Comparison of ENCODE assay signal across 8 cellular contexts in genomic region chr2:65436169-65436824, GRCh38. TPM values are rescaled to one million over a fixed set of nuclear protein-coding genes. Genes with fewer than 3 reads are reported as not detected.
DNase-seq lines count a peak whose midpoint lies in the region; ATAC-seq, FAIRE-seq and TF ChIP-seq lines count a peak whose summit lies in the region.

No MANE protein-coding gene starts in this region.

- H3K27me3 Mint-ChIP-seq in T-helper 2 cell treated with Interferon-gamma antibody and Interleukin-4, amounts not matched to agents 5 μg/mL and 100 μg/mL, for 36 hours (ENCODE audit: low read depth): peaks cover 62% of the 10 kb centered on the region

- H3K4me3 Mint-ChIP-seq in T-helper 2 cell treated with Interferon-gamma antibody and Interleukin-4, amounts not matched to agents 5 μg/mL and 100 μg/mL, for 36 hours: peak overlapping the region; percentile 93

- peak overlapping the region; percentile 76 for H3K27ac Mint-ChIP-seq in T-helper 2 cell treated with Interferon-gamma antibody and Interleukin-4, amounts not matched to agents 5 μg/mL and 100 μg/mL, for 36 hours

- H3K36me3 ChIP-seq in sigmoid colon: no peaks in the 10 kb centered on the region

- no peaks in the 10 kb centered on the region for H3K9me3 ChIP-seq in iPS-18c (ENCODE audit: control insufficient read depth, insufficient read depth, low read length)
- H3K9me3 ChIP-seq in sigmoid colon: no peaks in the 10 kb centered on the region

- peak in 3 of 4 donors; percentile 15 to 73 (median 49) for TF ChIP-seq EP300 in sigmoid colon (IDR thresholded peaks at IDR 0.05)

- in situ Hi-C loops in T47D (cut with HindIII; ENCODE audit: low pct_unique_long_range_greater_than_20kb, low sequenced_read_pairs): no loop called here

- no peaks in the 10 kb centered on the region for H3K9me3 Mint-ChIP-seq in T-helper 2 cell treated with Interferon-gamma antibody and Interleukin-4, amounts not matched to agents 5 μg/mL and 100 μg/mL, for 36 hours

- H3K27me3 ChIP-seq in sigmoid colon: no peaks in the 10 kb centered on the region

- DNase-seq in GM12892 (ENCODE audit: insufficient read length) (peak; percentile 36), NCI-H146 treated with DMSO at 0.1 percent for 48 hours (lab: John Stamatoyannopoulos, UW; ENCODE audit: unreplicated experiment) (peak; percentile 75), T47D (ENCODE audit: low read depth in 1 of 2, low spot score in 1 of 2) (peak; percentile 41 to 67), sigmoid colon (peak; percentile 97)
- peak; percentile 19 for DNase-seq in T-helper 2 cell treated with Interferon-gamma antibody and Interleukin-4, amounts not matched to agents 5 μg/mL and 100 μg/mL, for 36 hours (ENCODE audit: low spot score)

- TF ChIP-seq CTCF in 22Rv1 (IDR thresholded peaks at IDR 0.05): no peak
- no peak for TF ChIP-seq CTCF in sigmoid colon (IDR thresholded peaks at IDR 0.05)

- no peaks in the 10 kb centered on the region for H3K36me3 Mint-ChIP-seq in T-helper 2 cell treated with Interferon-gamma antibody and Interleukin-4, amounts not matched to agents 5 μg/mL and 100 μg/mL, for 36 hours (ENCODE audit: low read depth)

- peaks cover 5 to 17% (median 7%) of the 10 kb centered on the region in 4 donors for H3K4me1 ChIP-seq in sigmoid colon

- H3K4me1 Mint-ChIP-seq in T-helper 2 cell treated with Interferon-gamma antibody and Interleukin-4, amounts not matched to agents 5 μg/mL and 100 μg/mL, for 36 hours (ENCODE audit: low read depth): peaks cover 12% of the 10 kb centered on the region

- WGBS in sigmoid colon, 2 donors: 0 to 1% methylated on average over 65 of the region's 65 CpGs

- peak overlapping the region; percentile 69 for H3K4me3 ChIP-seq in iPS-18c (ENCODE audit: insufficient read depth, low read depth, low read length)
- peak overlapping the region; percentile 59 to 90 (median 66) for H3K4me3 ChIP-seq in sigmoid colon

- intact Hi-C loops in sigmoid colon (cut with DNase I): loop anchor here (5.0 to 10.0 kb wide), 2 partner anchors 116 to 371 kb away; no protein-coding TSS in a partner anchor

- no peak for TF ChIP-seq POLR2A in GM12892 (IDR thresholded peaks at IDR 0.05; ENCODE audit: low read depth, low read length)
- peak; percentile 44 to 64 for TF ChIP-seq POLR2A in sigmoid colon (IDR thresholded peaks at IDR 0.05)

- ATAC-seq in HG02840 (IDR thresholded peaks at IDR 0.05; ENCODE audit: low FRiP score, unreplicated experiment): peak; percentile 28

- peak overlapping the region; percentile 75 for H3K27ac ChIP-seq in 22Rv1
- H3K27ac ChIP-seq in sigmoid colon: peak overlapping the region; percentile 86 to 94 (median 90)

- no peak for FAIRE-seq in GM12892 (lab: Jason Lieb, UNC)

RNA-seq across cellular contexts. Expression of gene SPRED2, which starts 3.9 kb away (rescaled TPM):
- 8.5 TPM for polyA plus RNA-seq in GM12892 (2012; ENCODE audit: missing spikeins)
- total RNA-seq in sigmoid colon: 10 to 100 TPM in 2 of 4 donors, 1 to 10 TPM in 2; 6.1 to 13.7 (median 11.5) TPM
- 10 to 100 TPM; 12.4 to 31.2 (median 22.2) TPM for polyA plus RNA-seq in sigmoid colon

Comparison
In these comparisons a context has a peak if more than half of its experiments do, and no peak if none do; other contexts are left out.
1. Peak in every context shown above with its lines: DNase-seq, ATAC-seq, H3K4me3 ChIP-seq and H3K27ac ChIP-seq.
2. DNase-seq: peak in every context shown above with its lines; median percentile 97 in sigmoid colon; 75 in NCI-H146 treated with DMSO at 0.1 percent for 48 hours; 54 in T47D; 36 in GM12892; 19 in T-helper 2 cell treated with Interferon-gamma antibody and Interleukin-4, amounts not matched to agents 5 μg/mL and 100 μg/mL, for 36 hours.